In the genomic region with DNA sequence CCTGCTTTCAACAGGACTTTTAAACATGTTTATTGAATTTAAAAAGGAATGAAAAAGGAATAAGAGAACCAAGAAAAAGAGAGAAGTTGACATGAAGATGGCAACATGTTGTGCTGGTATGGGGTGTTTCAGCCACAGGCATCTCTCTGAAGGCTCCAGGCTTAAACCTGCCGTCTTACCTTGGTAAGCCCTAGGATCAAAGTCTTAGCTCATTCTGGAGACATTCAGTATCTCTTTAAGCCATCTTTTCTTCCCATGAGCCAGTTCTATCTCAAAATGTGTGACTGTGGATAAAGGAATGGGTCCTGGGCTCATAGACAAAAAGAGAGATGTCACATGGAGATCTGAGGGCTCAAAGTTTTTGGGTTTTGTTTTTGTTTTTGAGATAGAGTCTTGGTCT, we compare ENCODE assay signal across 22 cellular contexts. TPM values are rescaled to one million over a fixed set of nuclear protein-coding genes. Genes with fewer than 3 reads are reported as not detected.
DNase-seq lines count a peak whose midpoint lies in the region; ATAC-seq, FAIRE-seq and TF ChIP-seq lines count a peak whose summit lies in the region.
"Had no signal": no experiment of that assay in that cellular context is flagged by ENCODE, and none has a peak within 500 bp of the region (broad histone marks: within the 10 kb centered on the region; RNA-seq: fewer than 3 reads in every experiment).

No MANE protein-coding gene starts in this region.

- H3K9me3 Mint-ChIP-seq in activated naive CD8-positive, alpha-beta T cell (ENCODE audit: low read depth), result no peaks in the 10 kb centered on the region
- peaks cover 2% of the 10 kb centered on the region for H3K9me3 Mint-ChIP-seq in activated naive CD8-positive, alpha-beta T cell treated with anti-CD3 and anti-CD28 coated beads for 36 hours
- H3K9me3 Mint-ChIP-seq in stimulated activated effector memory CD8-positive, alpha-beta T cell treated with anti-CD3 and anti-CD28 coated beads, Interleukin-12 subunit alpha, Interleukin-12 subunit beta, amount 100 ng/mL, for 72 hours, result no peaks in the 10 kb centered on the region
- H3K9me3 Mint-ChIP-seq: CD8-positive, alpha-beta T cell; central memory CD8-positive, alpha-beta T cell; H9 had no signal

- no peak overlapping the region for H2BK15ac ChIP-seq in H1 (ENCODE audit: low read length)

- H2BK12ac ChIP-seq in H1 (ENCODE audit: low read depth, low read length) (no peak overlapping the region), trophoblast cell (ENCODE audit: low read length) (no peak overlapping the region)

- no peak overlapping the region for H2BK20ac ChIP-seq in H1 (ENCODE audit: low read length)

- TF ChIP-seq EP300 in H1 (IDR thresholded peaks at IDR 0.05; ENCODE audit: borderline replicate concordance in 1 of 2, low read depth in 2 of 2, low read length in 2 of 2), result no peak

- peaks cover 4% of the 10 kb centered on the region for H3K36me3 Mint-ChIP-seq in activated naive CD8-positive, alpha-beta T cell
- H3K36me3 Mint-ChIP-seq in activated naive CD8-positive, alpha-beta T cell treated with anti-CD3 and anti-CD28 coated beads for 36 hours, result peaks cover 2% of the 10 kb centered on the region
- peaks cover 2% of the 10 kb centered on the region for H3K36me3 Mint-ChIP-seq in stimulated activated effector memory CD8-positive, alpha-beta T cell treated with anti-CD3 and anti-CD28 coated beads, Interleukin-12 subunit alpha, Interleukin-12 subunit beta, amount 100 ng/mL, for 72 hours

- TF ChIP-seq RAD21 in HCT116 (IDR thresholded peaks at IDR 0.05; ENCODE audit: low read depth) (no peak), H1 (IDR thresholded peaks at IDR 0.05 in 1 of 2, conservative IDR thresholded peaks at IDR 0.05 in 1 of 2; ENCODE audit: low read depth in 2 of 2, low read length in 2 of 2) (no peak)

- no peak overlapping the region for H3K9ac ChIP-seq in HCT116 (ENCODE audit: low read length)
- H3K9ac ChIP-seq in H1 (replicated peaks in 1 of 4; ENCODE audit: extremely low read depth in 1 of 4, low read depth in 3 of 4, low read length in 3 of 4), result no peak overlapping the region
- no peak overlapping the region for H3K9ac ChIP-seq in trophoblast cell (ENCODE audit: low read length)
- H3K9ac ChIP-seq: parathyroid adenoma, SK-N-SH had no signal

- H3K23ac ChIP-seq in H1 (ENCODE audit: insufficient read length) (no peak overlapping the region), trophoblast cell (ENCODE audit: low read length) (no peak overlapping the region)

- H3K4me3 ChIP-seq in HCT116 (replicated peaks in 1 of 2; ENCODE audit: low read depth in 1 of 2, low read length in 2 of 2), result no peak overlapping the region
- no peak overlapping the region for H3K4me3 ChIP-seq in H1 (ENCODE audit: extremely low read depth in 1 of 4, insufficient read depth in 2 of 4, low read depth in 3 of 4, low read length in 4 of 4)
- H3K4me3 ChIP-seq in trophoblast cell (ENCODE audit: low read depth, low read length), result no peak overlapping the region
- H3K4me3 ChIP-seq: thyroid gland had no signal

- no TSS peak for BruUV-seq in HCT116 (replicated peaks; lab: Mats Ljungman, UMichigan)

- H3K4me1 ChIP-seq in HCT116 (ENCODE audit: control insufficient read depth in 1 of 2, insufficient read depth in 2 of 2, low read length in 2 of 2) (peaks cover 4 to 20% of the 10 kb centered on the region in 2 experiments; a peak in 3 of 4 replicates), H1 (replicated peaks in 1 of 4; ENCODE audit: control insufficient read depth in 3 of 4, insufficient read depth in 4 of 4, low read length in 3 of 4) (peaks cover 0 to 1% (median 0%) of the 10 kb centered on the region in 4 experiments; a peak in 1 of 7 replicates), trophoblast cell (ENCODE audit: control insufficient read depth in 1 of 2, insufficient read depth in 2 of 2, low read length in 2 of 2) (peaks cover 0 to 4% of the 10 kb centered on the region in 2 experiments)

- no peaks in the 10 kb centered on the region for H4K20me1 ChIP-seq in HCT116 (ENCODE audit: insufficient read depth)
- H4K20me1 ChIP-seq in H1 (replicated peaks in 1 of 2; ENCODE audit: control insufficient read depth in 1 of 2, insufficient read depth in 2 of 2, low read length in 2 of 2), result no peaks in the 10 kb centered on the region

- no peaks in the 10 kb centered on the region for H3K36me3 ChIP-seq in HCT116 (ENCODE audit: control insufficient read depth in 1 of 2, insufficient read depth in 2 of 2, low read length in 2 of 2)
- H3K36me3 ChIP-seq in H1 (ENCODE audit: control insufficient read depth in 2 of 4, insufficient read depth in 4 of 4, low read length in 3 of 4), result no peaks in the 10 kb centered on the region
- no peaks in the 10 kb centered on the region for H3K36me3 ChIP-seq in trophoblast cell (ENCODE audit: control insufficient read depth in 1 of 2, insufficient read depth in 2 of 2, low read length in 2 of 2)
- H3K36me3 ChIP-seq: sigmoid colon, thyroid gland had no signal

- TF ChIP-seq CTCF in HCT116 (IDR thresholded peaks at IDR 0.05 in 2 of 3, conservative IDR thresholded peaks at IDR 0.05 in 1 of 3; ENCODE audit: borderline replicate concordance in 1 of 3, insufficient read depth in 1 of 3, low read depth in 2 of 3, low read length in 2 of 3) (no peak), H1 (IDR thresholded peaks at IDR 0.05; ENCODE audit: control extremely low read depth in 1 of 3, insufficient read depth in 1 of 3, low read depth in 1 of 3, low read length in 3 of 3) (no peak)

- H3K79me2 ChIP-seq in HCT116 (ENCODE audit: insufficient read depth, low read length) (peaks cover 31% of the 10 kb centered on the region), H1 (ENCODE audit: control insufficient read depth in 1 of 2, insufficient read depth in 2 of 2, low read length in 2 of 2) (peaks cover 3 to 30% of the 10 kb centered on the region in 2 experiments; a peak in 3 of 4 replicates), trophoblast cell (ENCODE audit: control insufficient read depth, insufficient read depth, low read length, poor library complexity) (peaks cover 6% of the 10 kb centered on the region)

- no peak overlapping the region for H3K4ac ChIP-seq in H1 (replicated peaks; ENCODE audit: insufficient read length, low read depth, low read length)
- no peak overlapping the region for H3K4ac ChIP-seq in trophoblast cell (ENCODE audit: low read depth, low read length)

- no peak overlapping the region for H4K5ac ChIP-seq in H1 (ENCODE audit: insufficient read length, low read depth, low read length)

- H3K4me2 ChIP-seq in HCT116 (ENCODE audit: low read length), result no peak overlapping the region
- no peak overlapping the region for H3K4me2 ChIP-seq in H1 (ENCODE audit: insufficient read depth in 1 of 2, low read depth in 2 of 2, low read length in 2 of 2)
- H3K4me2 ChIP-seq in trophoblast cell (ENCODE audit: low read length), result no peak overlapping the region
- H3K4me2 ChIP-seq: SK-N-SH had no signal

- peaks cover 14% of the 10 kb centered on the region for H3K4me1 Mint-ChIP-seq in activated naive CD8-positive, alpha-beta T cell (ENCODE audit: low read depth)
- H3K4me1 Mint-ChIP-seq in activated naive CD8-positive, alpha-beta T cell treated with anti-CD3 and anti-CD28 coated beads for 36 hours, result peaks cover 6% of the 10 kb centered on the region
- H3K4me1 Mint-ChIP-seq in stimulated activated effector memory CD8-positive, alpha-beta T cell treated with anti-CD3 and anti-CD28 coated beads, Interleukin-12 subunit alpha, Interleukin-12 subunit beta, amount 100 ng/mL, for 72 hours, result peaks cover 10% of the 10 kb centered on the region

- no peaks in the 10 kb centered on the region for H3K9me2 ChIP-seq in HCT116 (ENCODE audit: insufficient read depth)
- H3K9me2 ChIP-seq: SK-N-SH had no signal

- H3K79me1 ChIP-seq in H1 (ENCODE audit: low read depth, low read length) (peaks cover 3% of the 10 kb centered on the region; the same call in 1 of the 2 replicates), trophoblast cell (ENCODE audit: low read length) (peaks cover 8% of the 10 kb centered on the region)

- CTCF ChIA-PET in HCT116 (lab: Charles Lee), result no interaction called here
- CTCF ChIA-PET in H1 (lab: Charles Lee; ENCODE audit: partially characterized antibody), result interaction anchor here (0.8 kb wide), 1 partner anchor 85 kb away, joined by 3 read pairs; no protein-coding TSS in a partner anchor

- no peak overlapping the region for H4K12ac ChIP-seq in trophoblast cell (ENCODE audit: low read depth, low read length)

- H4K8ac ChIP-seq in H1 (ENCODE audit: extremely low read depth, insufficient read depth, low read length) (no peak overlapping the region), trophoblast cell (ENCODE audit: low read depth, low read length) (no peak overlapping the region)

- H3K9me3 ChIP-seq in HCT116 (ENCODE audit: control insufficient read depth in 1 of 2, insufficient read depth in 1 of 2, low read depth in 1 of 2, low read length in 2 of 2), result no peaks in the 10 kb centered on the region
- H3K9me3 ChIP-seq in H1 (ENCODE audit: insufficient read depth in 2 of 2, low read depth in 1 of 2, low read length in 1 of 2), result no peaks in the 10 kb centered on the region
- H3K9me3 ChIP-seq in trophoblast cell (ENCODE audit: insufficient read depth, low read depth, low read length), result no peaks in the 10 kb centered on the region
- H3K9me3 ChIP-seq: sigmoid colon, SK-N-SH, thyroid gland had no signal

- WGBS in H1 (ENCODE audit: extremely low coverage in 1 of 2, insufficient coverage in 1 of 2, insufficient read length in 1 of 2, insufficient replicate concordance in 2 of 2, low coverage in 1 of 2, low lambda C conversion rate in 2 of 2, missing lambda C conversion rate in 1 of 2), 2 experiments, result 86% methylated on average over 1 of the region's 1 CpG; no CpG with 5 or more reads in 1 of the 2 experiments
- no CpG with 5 or more reads among the region's 1 CpG for WGBS in trophoblast cell (ENCODE audit: extremely low coverage, insufficient coverage, insufficient read length)

- H3K27me3 ChIP-seq in HCT116 (ENCODE audit: insufficient read depth, low read length), result no peaks in the 10 kb centered on the region
- no peaks in the 10 kb centered on the region for H3K27me3 ChIP-seq in H1 (replicated peaks in 1 of 4; ENCODE audit: control insufficient read depth in 3 of 4, extremely low read depth in 1 of 4, insufficient read depth in 3 of 4, low read length in 3 of 4)
- no peaks in the 10 kb centered on the region for H3K27me3 ChIP-seq in trophoblast cell (ENCODE audit: insufficient read depth, low read length)
- H3K27me3 ChIP-seq: sigmoid colon, thyroid gland had no signal

- H2BK5ac ChIP-seq in H1 (ENCODE audit: low read depth, low read length) (no peak overlapping the region), trophoblast cell (ENCODE audit: low read depth, low read length, poor library complexity) (no peak overlapping the region)

- TF ChIP-seq POLR2A in HCT116 (IDR thresholded peaks at IDR 0.05; ENCODE audit: borderline replicate concordance, extremely low read depth, insufficient read depth, insufficient read length), result no peak
- TF ChIP-seq POLR2A in H1 (IDR thresholded peaks at IDR 0.05; ENCODE audit: control extremely low read depth in 1 of 2, low read depth in 2 of 2, low read length in 2 of 2), result no peak

- H3K27ac ChIP-seq in HCT116 (ENCODE audit: low read depth, low read length) (no peak overlapping the region), H1 (ENCODE audit: low read depth, low read length) (no peak overlapping the region), trophoblast cell (ENCODE audit: low read depth, low read length) (no peak overlapping the region)
- H3K27ac ChIP-seq: parathyroid adenoma had no signal

- H3K56ac ChIP-seq in H1 (replicated peaks; ENCODE audit: insufficient read length, low read depth, low read length), result no peak overlapping the region

- H4K91ac ChIP-seq in H1 (replicated peaks; ENCODE audit: insufficient read length, low read length) (no peak overlapping the region), trophoblast cell (ENCODE audit: low read depth, low read length) (no peak overlapping the region)

- H3K18ac ChIP-seq in H1 (ENCODE audit: extremely low read depth, low read length), result no peak overlapping the region
- H3K18ac ChIP-seq in trophoblast cell (ENCODE audit: low read length), result no peak overlapping the region

- RAD21 ChIA-PET in HCT116 (lab: Charles Lee; ENCODE audit: low non-redundant PET in 1 of 2, low total read pairs in 2 of 2, uncharacterized antibody in 2 of 2, unreplicated experiment in 2 of 2), result no interaction called here

- ATAC-seq in HCT116, result no peak
- no peak for ATAC-seq in GM18519 (IDR thresholded peaks at IDR 0.05; ENCODE audit: low FRiP score, unreplicated experiment)
- ATAC-seq in stimulated activated effector memory CD8-positive, alpha-beta T cell treated with anti-CD3 and anti-CD28 coated beads, Interleukin-12 subunit alpha, Interleukin-12 subunit beta, amount 100 ng/mL, for 72 hours, result no peak
- ATAC-seq: CD8-positive, alpha-beta T cell had no signal

- peak overlapping the region; percentile 85 for H3K4me3 Mint-ChIP-seq in activated naive CD8-positive, alpha-beta T cell
- H3K4me3 Mint-ChIP-seq in activated naive CD8-positive, alpha-beta T cell treated with anti-CD3 and anti-CD28 coated beads for 36 hours, result no peak overlapping the region
- H3K4me3 Mint-ChIP-seq in stimulated activated effector memory CD8-positive, alpha-beta T cell treated with anti-CD3 and anti-CD28 coated beads, Interleukin-12 subunit alpha, Interleukin-12 subunit beta, amount 100 ng/mL, for 72 hours, result no peak overlapping the region
- H3K4me3 Mint-ChIP-seq: central memory CD8-positive, alpha-beta T cell had no signal

- POLR2A ChIA-PET in HCT116 (lab: Charles Lee), result interaction anchor here (0.9 kb wide), 2 partner anchors 42 to 64 kb away, joined by 3 to 5 read pairs; a partner anchor contains a TSS
- POLR2A ChIA-PET in H1 (lab: Charles Lee; ENCODE audit: partially characterized antibody), result interaction anchor here (0.7 to 1.2 kb wide), 3 partner anchors 50 to 1072 kb away, joined by 3 to 5 read pairs (median 4); no protein-coding TSS in a partner anchor

- no peak for DNase-seq in activated naive CD8-positive, alpha-beta T cell treated with anti-CD3 and anti-CD28 coated beads for 36 hours
- DNase-seq in HCT116 (ENCODE audit: low read depth, low spot score), result no peak
- DNase-seq in H1 (ENCODE audit: low read depth in 1 of 2, low spot score in 2 of 2), result no peak
- DNase-seq in trophoblast cell, result peak; percentile 73 to 89
- DNase-seq in stimulated activated effector memory CD8-positive, alpha-beta T cell treated with anti-CD3 and anti-CD28 coated beads, Interleukin-12 subunit alpha, Interleukin-12 subunit beta, amount 100 ng/mL, for 72 hours (ENCODE audit: low spot score in 2 of 2), result no peak
- DNase-seq in 8988T, result no peak
- DNase-seq: activated effector memory CD4-positive, alpha-beta T cell treated with Interleukin-2 at 50 U/mL for 16 hours; anterior cingulate cortex; CD8-positive, alpha-beta T cell; DMS53; foreskin fibroblast; NCI-H1092 treated with DMSO at 0.1 percent for 48 hours; NCI-H446 treated with DMSO at 0.1 percent for 48 hours; RPMI8226; sigmoid colon; SK-N-SH; thyroid gland had no signal

- H3K27me3 Mint-ChIP-seq in activated naive CD8-positive, alpha-beta T cell, result no peaks in the 10 kb centered on the region
- no peaks in the 10 kb centered on the region for H3K27me3 Mint-ChIP-seq in activated naive CD8-positive, alpha-beta T cell treated with anti-CD3 and anti-CD28 coated beads for 36 hours

- H3K14ac ChIP-seq in H1 (ENCODE audit: insufficient read length) (no peak overlapping the region), trophoblast cell (ENCODE audit: low read length) (no peak overlapping the region)

- H2BK120ac ChIP-seq in H1 (replicated peaks; ENCODE audit: low read depth, low read length) (no peak overlapping the region), trophoblast cell (ENCODE audit: insufficient read depth, low read length, poor library complexity) (no peak overlapping the region)

- intact Hi-C loops in HCT116 (cut with micrococcal nuclease), result no loop called here

- H3K23me2 ChIP-seq in H1 (ENCODE audit: low read depth, low read length), result peaks cover 3% of the 10 kb centered on the region

- H2AK5ac ChIP-seq in H1 (ENCODE audit: low read depth, low read length) (no peak overlapping the region), trophoblast cell (ENCODE audit: low read length) (no peak overlapping the region)

- H3K27ac Mint-ChIP-seq in activated naive CD8-positive, alpha-beta T cell, result peak overlapping the region; percentile 41
- H3K27ac Mint-ChIP-seq in activated naive CD8-positive, alpha-beta T cell treated with anti-CD3 and anti-CD28 coated beads for 36 hours, result no peak overlapping the region
- H3K27ac Mint-ChIP-seq in stimulated activated effector memory CD8-positive, alpha-beta T cell treated with anti-CD3 and anti-CD28 coated beads, Interleukin-12 subunit alpha, Interleukin-12 subunit beta, amount 100 ng/mL, for 72 hours, result no peak overlapping the region

- FAIRE-seq in H1 (lab: Jason Lieb, UNC), result no peak

- H2AFZ ChIP-seq in HCT116 (ENCODE audit: low read depth, low read length, poor library complexity, severe bottlenecking), result peak overlapping the region; percentile 7
- H2AFZ ChIP-seq in H1 (ENCODE audit: low read length), result peak overlapping the region; percentile 70; the same call in 1 of the 2 replicates
- no peak overlapping the region for H2AFZ ChIP-seq in trophoblast cell (ENCODE audit: insufficient read depth, low read length, poor library complexity)
- H2AFZ ChIP-seq: parathyroid adenoma had no signal

RNA-seq across cellular contexts. Expression of a gene that starts 1.6 kb away (rescaled TPM):
- 10 to 100 TPM; 32.3 to 33.4 TPM for total RNA-seq in activated naive CD8-positive, alpha-beta T cell treated with anti-CD3 and anti-CD28 coated beads for 36 hours
- total RNA-seq in HCT116 (2021; ENCODE audit: unreplicated experiment), result 31.6 TPM
- polyA plus RNA-seq in HCT116 (2012), result 14.8 and 18.5 TPM in 2 replicates
- total RNA-seq in H1 (2021; fragmentation: NEBNext Ultra II Directional; extraction: Animal tissue kit (Norgen Biotek cat#: 25700)), result 44.5 and 49.2 TPM in 2 replicates
- polyA plus RNA-seq in H1 (2011; rRNA removed), result 14.4 and 19.8 TPM in 2 replicates
- 25.1 TPM for polyA plus RNA-seq in H1 (2011; cell fraction: cytosol; rRNA removed)
- 9.2 TPM for polyA plus RNA-seq in H1 (2011; cell fraction: nucleus; rRNA removed)
- 29.1 to 44.0 TPM (median 33.4 TPM) in 4 replicates for polyA plus RNA-seq in H1 (2012, experiment 1 of 2)
- 4.8 TPM for polyA plus RNA-seq in H1 (2012, experiment 2 of 2)
- 23.8 TPM for polyA plus RNA-seq in H1 (2013, experiment 1 of 2)
- polyA plus RNA-seq in H1 (2013, experiment 2 of 2), result 25.4 TPM
- polyA minus RNA-seq in H1 (2011; rRNA and poly(A)+ RNA removed), result 21.5 and 24.4 TPM in 2 replicates
- 14.5 TPM for polyA minus RNA-seq in H1 (2011; cell fraction: cytosol; rRNA and poly(A)+ RNA removed)
- polyA minus RNA-seq in H1 (2011; cell fraction: nucleus; rRNA and poly(A)+ RNA removed), result 13.6 TPM
- polyA plus RNA-seq in trophoblast cell (2013), result 19.4 and 20.9 TPM in 2 replicates

RNA-seq across cellular contexts. Expression of a gene that starts 43.4 kb away (rescaled TPM):
- 1 to 10 TPM; 6.5 to 6.9 TPM for total RNA-seq in activated naive CD8-positive, alpha-beta T cell treated with anti-CD3 and anti-CD28 coated beads for 36 hours
- total RNA-seq in HCT116 (2021; ENCODE audit: unreplicated experiment), result 6.4 TPM
- polyA plus RNA-seq in HCT116 (2012), result 4.8 TPM in 2 replicates
- 6.8 and 8.7 TPM in 2 replicates for total RNA-seq in H1 (2021; fragmentation: NEBNext Ultra II Directional; extraction: Animal tissue kit (Norgen Biotek cat#: 25700))
- 5.6 and 7.5 TPM in 2 replicates for polyA plus RNA-seq in H1 (2011; rRNA removed)
- polyA plus RNA-seq in H1 (2011; cell fraction: cytosol; rRNA removed), result 3.4 TPM
- polyA plus RNA-seq in H1 (2011; cell fraction: nucleus; rRNA removed), result 12.0 TPM
- 6.5 to 7.3 TPM (median 7.1 TPM) in 4 replicates for polyA plus RNA-seq in H1 (2012, experiment 1 of 2)
- 21.5 TPM for polyA plus RNA-seq in H1 (2012, experiment 2 of 2)
- 4.2 TPM for polyA plus RNA-seq in H1 (2013, experiment 1 of 2)
- polyA plus RNA-seq in H1 (2013, experiment 2 of 2), result 3.8 TPM
- 3.5 and 5.5 TPM in 2 replicates for polyA minus RNA-seq in H1 (2011; rRNA and poly(A)+ RNA removed)
- polyA minus RNA-seq in H1 (2011; cell fraction: cytosol; rRNA and poly(A)+ RNA removed), result 7.0 TPM
- 7.0 TPM for polyA minus RNA-seq in H1 (2011; cell fraction: nucleus; rRNA and poly(A)+ RNA removed)
- 4.6 and 5.9 TPM in 2 replicates for polyA plus RNA-seq in trophoblast cell (2013)

Comparison
In these comparisons a context has a peak if more than half of its experiments do, and no peak if none do; other contexts are left out.
1. DNase-seq: peak in trophoblast cell (2 of 2); none in activated naive CD8-positive, alpha-beta T cell treated with anti-CD3 and anti-CD28 coated beads for 36 hours (single experiment), HCT116 (single experiment), H1 (0 of 2), stimulated activated effector memory CD8-positive, alpha-beta T cell treated with anti-CD3 and anti-CD28 coated beads, Interleukin-12 subunit alpha, Interleukin-12 subunit beta, amount 100 ng/mL, for 72 hours (0 of 2) and 8988T (single experiment).